In genomic region chr12:63877693-63878092, GRCh38 we compare ENCODE assay signal across 28 cellular contexts.
"Had no signal": no experiment of that assay in that cellular context is flagged by ENCODE, and none has a peak within 500 bp of the region (broad histone marks: within the 10 kb centered on the region; RNA-seq: fewer than 3 reads in every experiment).

No MANE protein-coding gene starts in this region.

- H3K4me3 ChIP-seq: ascending aorta, body of pancreas had no signal

- ATAC-seq: activated CD8-positive, alpha-beta memory T cell treated with anti-CD3 and anti-CD28 coated beads, Interleukin-2, amount 10 ng/mL, durations not matched to agents 7 days and 5 days; activated naive CD4-positive, alpha-beta T cell treated with anti-CD3 and anti-CD28 coated beads, Interleukin-2, amount 50 U/mL, for 72 hours; activated naive CD8-positive, alpha-beta T cell treated with anti-CD3 and anti-CD28 coated beads, Interleukin-2, amount 50 U/mL, for 24 hours; activated T-cell treated with anti-CD3 and anti-CD28 coated beads, Interleukin-2, amount 50 U/mL, for 4 hours; body of pancreas; T-helper 17 cell; WTC11 had no signal

- DNase-seq: activated CD4-positive, alpha-beta T cell treated with anti-CD3 and anti-CD28 coated beads for 48 hours; activated CD4-positive, alpha-beta T cell treated with anti-CD3 and anti-CD28 coated beads, Interleukin-2, amount 50 U/mL, for 4 hours; activated CD4-positive, CD25-positive, alpha-beta regulatory T cell treated with anti-CD3 and anti-CD28 coated beads, Interleukin-2, amount 50 U/mL, for 72 hours; activated CD8-positive, alpha-beta memory T cell treated with anti-CD3 and anti-CD28 coated beads, Interleukin-2, amount 10 ng/mL, durations not matched to agents 7 days and 5 days; activated effector memory CD4-positive, alpha-beta T cell treated with anti-CD3 and anti-CD28 coated beads, Interleukin-2, amount 50 U/mL, for 16 hours; activated naive CD4-positive, alpha-beta T cell treated with Interleukin-2 at 50 U/mL for 16 hours; activated naive CD8-positive, alpha-beta T cell treated with anti-CD3 and anti-CD28 coated beads, Interleukin-2, amount 50 U/mL, for 24 hours; activated T-cell treated with anti-CD3 and anti-CD28 coated beads, Interleukin-2, amount 50 U/mL, for 4 hours; amniotic stem cell; body of pancreas; central memory CD4-positive, alpha-beta T cell; Kasumi-1; NCI-H1048; NCI-H146; NCI-H187 treated with DMSO at 0.1 percent for 48 hours; NCI-H2081 treated with DMSO at 0.1 percent for 48 hours; NCI-H446; NCI-H524 treated with DMSO at 0.1 percent for 48 hours; NCI-H774; NK-92 treated with Interleukin-12 subunit alpha and Interleukin-12 subunit beta, amount 100 ng/mL, for 24 hours; OCI-M1; SHP77 treated with DMSO at 0.1 percent for 48 hours; T-helper 17 cell; T-helper 9 cell had no signal

- H3K27me3 ChIP-seq: ascending aorta, body of pancreas had no signal

- H3K4me1 ChIP-seq: ascending aorta had no signal

- H3K36me3 ChIP-seq: ascending aorta had no signal

- FAIRE-seq: bronchial epithelial cell had no signal

- H3K27ac ChIP-seq: ascending aorta, body of pancreas had no signal

- H3K9me3 ChIP-seq: ascending aorta, body of pancreas had no signal
